In the genomic region with DNA sequence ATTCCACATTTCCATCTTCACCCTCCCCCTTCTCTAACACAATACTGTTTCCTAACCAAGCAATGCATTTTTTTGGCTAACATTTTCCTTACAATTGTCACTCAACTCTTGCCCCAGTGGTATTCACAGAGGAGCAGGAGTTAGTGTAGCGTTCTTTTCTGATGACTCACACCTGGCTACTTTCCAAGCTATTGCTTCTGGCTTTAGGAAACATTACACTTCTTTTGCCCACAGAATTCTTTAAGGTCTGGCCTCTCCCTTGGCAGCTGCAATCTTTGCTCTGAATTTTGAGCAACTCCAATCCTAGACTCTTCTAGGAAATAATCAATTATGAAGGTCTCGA, we compare ENCODE assay signal across 1 cellular context.
TF ChIP-seq lines count a peak whose summit lies in the region.

No MANE protein-coding gene starts in this region.

TF ChIP-seq in HepG2, 621 proteins besides CTCF, POLR2A, EP300 and RAD21 (continued from another document):
- TF ChIP-seq TEAD3 (CRISPR knock-in tag; optimal IDR thresholded peaks at IDR 0.05; ENCODE audit: borderline replicate concordance) (peak; percentile 61), ZNF646 (CRISPR knock-in tag; IDR thresholded peaks at IDR 0.05) (no peak), ARID5B (CRISPR knock-in tag; IDR thresholded peaks at IDR 0.05) (peak; percentile 42; the same call in 1 of the 2 replicates), KLF13 (CRISPR knock-in tag; IDR thresholded peaks at IDR 0.05) (no peak), FOSL2 (CRISPR knock-in tag; IDR thresholded peaks at IDR 0.05) (peak; percentile 93), FOSL1 (CRISPR knock-in tag; IDR thresholded peaks at IDR 0.05; ENCODE audit: borderline replicate concordance) (peak; percentile 60; the same call in 1 of the 2 replicates), ZKSCAN5 (CRISPR knock-in tag; IDR thresholded peaks at IDR 0.05) (no peak), JUND (CRISPR knock-in tag; IDR thresholded peaks at IDR 0.05) (peak; percentile 86), JUNB (CRISPR knock-in tag; IDR thresholded peaks at IDR 0.05; ENCODE audit: borderline replicate concordance) (peak; percentile 62; the same call in 1 of the 2 replicates), ZNF331 (CRISPR knock-in tag; IDR thresholded peaks at IDR 0.05) (no peak), SETDB1 (CRISPR knock-in tag; IDR thresholded peaks at IDR 0.05; ENCODE audit: borderline replicate concordance) (no peak), ZMYM2 (CRISPR knock-in tag; IDR thresholded peaks at IDR 0.05) (no peak), SOX13 (IDR thresholded peaks at IDR 0.05) (no peak), SOX13 (CRISPR knock-in tag; conservative IDR thresholded peaks at IDR 0.05 in 1 of 2, IDR thresholded peaks at IDR 0.05 in 1 of 2) (no peak)
TF ChIP-seq in HepG2: peak in this region for 10.
